8 cellular contexts compared by ENCODE assay signal in the genomic region with DNA sequence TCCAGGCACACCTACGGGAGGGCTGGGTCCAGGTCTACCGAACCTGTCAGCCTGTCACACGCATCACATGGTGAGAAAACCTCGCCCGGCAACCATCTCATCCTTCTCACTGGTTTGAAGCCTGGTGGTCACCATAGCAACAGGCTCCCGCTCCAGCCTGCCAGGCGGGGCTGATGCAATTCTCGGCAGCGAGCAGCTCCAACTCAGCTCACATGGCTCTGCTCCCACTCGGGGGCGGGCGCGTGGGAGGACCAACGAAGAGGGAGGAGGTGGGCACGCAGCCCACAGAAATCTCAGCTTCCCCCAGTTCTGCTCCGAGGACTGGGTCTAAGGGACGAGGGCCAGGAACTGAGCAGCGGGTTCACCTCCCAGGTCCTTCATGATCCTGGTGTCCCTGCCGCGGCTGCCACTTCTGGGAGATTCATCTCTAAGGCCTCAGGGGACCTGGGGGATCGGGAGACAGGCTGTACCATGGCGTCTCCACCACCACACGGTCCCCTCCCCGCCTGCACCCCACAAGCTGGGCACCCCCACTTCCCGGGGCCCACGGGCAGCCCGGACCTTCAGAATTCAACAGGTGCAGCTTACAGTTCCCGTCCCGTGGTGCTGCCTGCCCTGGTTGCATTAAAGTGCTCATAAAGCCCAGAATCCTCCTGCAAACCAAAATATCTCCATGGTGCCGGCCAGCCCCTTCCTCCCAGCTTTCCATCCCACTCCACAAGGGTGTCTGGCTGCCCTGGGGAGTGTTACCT. TPM values are rescaled to one million over a fixed set of nuclear protein-coding genes. Genes with fewer than 3 reads are reported as not detected.
DNase-seq lines count a peak whose midpoint lies in the region; ATAC-seq and TF ChIP-seq lines count a peak whose summit lies in the region.

No MANE protein-coding gene starts in this region.

- H3K27ac Mint-ChIP-seq in activated naive CD8-positive, alpha-beta T cell treated with anti-CD3 and anti-CD28 coated beads for 36 hours: no peak overlapping the region

- no peaks in the 10 kb centered on the region for H3K9me3 Mint-ChIP-seq in activated naive CD8-positive, alpha-beta T cell treated with anti-CD3 and anti-CD28 coated beads for 36 hours

- intact Hi-C loops in lower lobe of right lung (cut with DNase I): no loop called here

- DNase-seq in EL (peak; percentile 55), NCI-H1930 (lab: John Stamatoyannopoulos, UW) (peak; percentile 61 to 80), cerebellar nuclear complex (lab: John Stamatoyannopoulos, UW) (peak; percentile 27 to 43), lower lobe of right lung (peak; percentile 61), T-helper 2 cell (no peak)
- DNase-seq in activated naive CD8-positive, alpha-beta T cell treated with anti-CD3 and anti-CD28 coated beads for 36 hours: no peak

- no peaks in the 10 kb centered on the region for H3K27me3 Mint-ChIP-seq in activated naive CD8-positive, alpha-beta T cell treated with anti-CD3 and anti-CD28 coated beads for 36 hours

- ATAC-seq in lower lobe of right lung: peak; percentile 17 to 29
- ATAC-seq in GM21381 (IDR thresholded peaks at IDR 0.05; ENCODE audit: unreplicated experiment): no peak
- no peak for ATAC-seq in GM21825 (IDR thresholded peaks at IDR 0.05; ENCODE audit: unreplicated experiment)

- H3K4me3 Mint-ChIP-seq in activated naive CD8-positive, alpha-beta T cell treated with anti-CD3 and anti-CD28 coated beads for 36 hours: no peak overlapping the region

- H3K4me1 ChIP-seq in lower lobe of right lung: peaks cover 15% of the 10 kb centered on the region

- H3K36me3 Mint-ChIP-seq in activated naive CD8-positive, alpha-beta T cell treated with anti-CD3 and anti-CD28 coated beads for 36 hours: no peaks in the 10 kb centered on the region

- H3K9me3 ChIP-seq in lower lobe of right lung: no peaks in the 10 kb centered on the region

- no peak overlapping the region for H3K4me3 ChIP-seq in lower lobe of right lung

- H3K27ac ChIP-seq in lower lobe of right lung: no peak overlapping the region

- TF ChIP-seq CTCF in lower lobe of right lung (IDR thresholded peaks at IDR 0.05): no peak

- peaks cover 17% of the 10 kb centered on the region for H3K36me3 ChIP-seq in lower lobe of right lung

- no peaks in the 10 kb centered on the region for H3K27me3 ChIP-seq in lower lobe of right lung (ENCODE audit: low read depth)

- H3K4me1 Mint-ChIP-seq in activated naive CD8-positive, alpha-beta T cell treated with anti-CD3 and anti-CD28 coated beads for 36 hours: no peaks in the 10 kb centered on the region

RNA-seq across cellular contexts. Expression of a gene that starts 25.8 kb away (rescaled TPM):
- total RNA-seq in lower lobe of right lung: 212 TPM
- total RNA-seq in activated naive CD8-positive, alpha-beta T cell treated with anti-CD3 and anti-CD28 coated beads for 36 hours: 10 to 100 TPM; 31.6 to 35.1 TPM

Comparison
In these comparisons a context has a peak if more than half of its experiments do, and no peak if none do; other contexts are left out.
1. DNase-seq: peak in EL (single experiment), NCI-H1930 (2 of 2), cerebellar nuclear complex (2 of 2) and lower lobe of right lung (single experiment); none in activated naive CD8-positive, alpha-beta T cell treated with anti-CD3 and anti-CD28 coated beads for 36 hours (single experiment) and T-helper 2 cell (0 of 5).
2. ATAC-seq: peak in lower lobe of right lung (2 of 2); none in GM21381 (single experiment) and GM21825 (single experiment).